ENCODE assay signal across 16 cellular contexts in genomic region chr6:13579911-13580310, GRCh38. TPM values are rescaled to one million over a fixed set of nuclear protein-coding genes. Genes with fewer than 3 reads are reported as not detected.
DNase-seq lines count a peak whose midpoint lies in the region; ATAC-seq and TF ChIP-seq lines count a peak whose summit lies in the region.
"Had no signal": no experiment of that assay in that cellular context is flagged by ENCODE, and none has a peak within 500 bp of the region (broad histone marks: within the 10 kb centered on the region; RNA-seq: fewer than 3 reads in every experiment).

No MANE protein-coding gene starts in this region.

- TF ChIP-seq POLR2A in NB4 (IDR thresholded peaks at IDR 0.05; ENCODE audit: extremely low read depth, insufficient read length): no peak
- no peak for TF ChIP-seq POLR2A in esophagus muscularis mucosa (IDR thresholded peaks at IDR 0.05; ENCODE audit: low read depth)

- no peak overlapping the region for H3K4me3 ChIP-seq in HL-60 (replicated peaks; ENCODE audit: insufficient read depth, low read length)
- no peak overlapping the region for H3K4me3 ChIP-seq in NB4 (ENCODE audit: low read depth, low read length)
- no peak overlapping the region for H3K4me3 ChIP-seq in esophagus muscularis mucosa

- 50% methylated on average over 1 of the region's 1 CpG for WGBS in esophagus muscularis mucosa

- H3K4me1 ChIP-seq in esophagus muscularis mucosa: peaks cover 4 to 12% (median 9%) of the 10 kb centered on the region in 4 donors

- intact Hi-C loops in esophagus muscularis mucosa (cut with DNase I): loop anchor here (5.0 kb wide), 2 partner anchors 32 to 243 kb away; no protein-coding TSS in a partner anchor

- peaks cover 0 to 36% (median 20%) of the 10 kb centered on the region in 4 donors for H3K36me3 ChIP-seq in esophagus muscularis mucosa

- H3K9me3 ChIP-seq in esophagus muscularis mucosa: no peaks in the 10 kb centered on the region

- DNase-seq in Ammon's horn (ENCODE audit: low spot score): peak; percentile 45
- DNase-seq in HL-60 (ENCODE audit: low read depth in 1 of 2, low spot score in 1 of 2): peak in 1 of 2 experiments; percentile 85
- DNase-seq in NB4 (ENCODE audit: low read depth): peak; percentile 69
- peak; percentile 75 for DNase-seq in esophagus muscularis mucosa (ENCODE audit: extremely low spot score)
- no peak for DNase-seq in KG1 (lab: John Stamatoyannopoulos, UW)
- no peak for DNase-seq in cortex of kidney (lab: John Stamatoyannopoulos, UW)
- no peak for DNase-seq in hepatic stellate cell (ENCODE audit: low spot score)
- DNase-seq: GF-D8, NCI-H1105 treated with DMSO at 0.1 percent for 48 hours, NCI-H1694, NCI-H2081 treated with DMSO at 0.1 percent for 48 hours, SHP77 treated with DMSO at 0.1 percent for 48 hours had no signal

- H3K27me3 ChIP-seq in HL-60 (ENCODE audit: insufficient read depth, poor library complexity, severe bottlenecking) (no peaks in the 10 kb centered on the region), esophagus muscularis mucosa (no peaks in the 10 kb centered on the region)

- TF ChIP-seq CTCF in HL-60 (IDR thresholded peaks at IDR 0.05; ENCODE audit: insufficient read depth, low read length) (no peak), NB4 (IDR thresholded peaks at IDR 0.05; ENCODE audit: low read depth, low read length) (no peak), esophagus muscularis mucosa (IDR thresholded peaks at IDR 0.05) (no peak)

- ATAC-seq in HG02763 (IDR thresholded peaks at IDR 0.05; ENCODE audit: unreplicated experiment): no peak
- ATAC-seq: HepG2 had no signal

- H3K27ac ChIP-seq in HL-60 (replicated peaks): peak overlapping the region; percentile 34; the same call in 1 of the 2 replicates
- no peak overlapping the region for H3K27ac ChIP-seq in esophagus muscularis mucosa (replicated peaks in 1 of 4)
- H3K27ac ChIP-seq: C4-2B, KMS-11 had no signal

- no peak for TF ChIP-seq EP300 in esophagus muscularis mucosa (IDR thresholded peaks at IDR 0.05)

RNA-seq across cellular contexts. Expression of gene SIRT5, which starts 5.5 kb away (rescaled TPM):
- 10 to 100 TPM in 3 of 4 donors, 1 to 10 TPM in 1; 7.8 to 14.5 (median 12.6) TPM for total RNA-seq in esophagus muscularis mucosa

RNA-seq across cellular contexts. Expression of gene NOL7, which starts 35.2 kb away (rescaled TPM):
- total RNA-seq in esophagus muscularis mucosa: 10 to 100 TPM; 67.3 to 97.2 (median 74.8) TPM

Comparison
In these comparisons a context has a peak if more than half of its experiments do, and no peak if none do; other contexts are left out.
1. DNase-seq: peak in Ammon's horn (single experiment), NB4 (single experiment) and esophagus muscularis mucosa (single experiment); none in KG1 (single experiment), cortex of kidney (single experiment) and hepatic stellate cell (single experiment).